21 cellular contexts compared by ENCODE assay signal in the genomic region with DNA sequence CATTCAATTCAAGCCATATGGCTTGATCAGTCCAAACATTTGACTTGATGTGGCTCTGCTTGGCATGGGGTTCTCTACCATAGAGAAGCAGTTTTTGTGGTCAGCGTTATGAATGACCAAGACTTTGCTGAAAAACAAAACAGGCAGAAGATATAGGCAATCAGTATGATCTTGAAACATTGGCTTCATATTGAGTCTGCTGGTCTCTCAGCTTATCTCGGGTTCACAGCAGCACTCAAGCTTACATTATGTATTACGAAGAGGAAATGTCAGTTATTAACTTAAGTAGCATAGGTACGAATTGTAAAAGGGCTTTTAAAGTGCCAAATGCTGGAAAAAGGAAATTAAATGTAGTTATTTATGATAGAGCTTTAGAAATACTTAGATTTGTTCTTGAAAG.
"Had no signal": no experiment of that assay in that cellular context is flagged by ENCODE, and none has a peak within 500 bp of the region (broad histone marks: within the 10 kb centered on the region; RNA-seq: fewer than 3 reads in every experiment).

No MANE protein-coding gene starts in this region.

- H3K4me3 ChIP-seq: adrenal gland, breast epithelium, PC-9 had no signal

- H3K27ac ChIP-seq: adrenal gland, breast epithelium, KMS-11, PC-9 had no signal

- H3K27me3 ChIP-seq: adrenal gland had no signal

- H3K36me3 ChIP-seq: adrenal gland, breast epithelium had no signal

- H3K4me1 ChIP-seq: adrenal gland, breast epithelium had no signal

- H3K9me3 ChIP-seq: adrenal gland, breast epithelium had no signal

- ATAC-seq: activated CD4-positive, CD25-positive, alpha-beta regulatory T cell treated with anti-CD3 and anti-CD28 coated beads, Interleukin-2, amount 50 U/mL, for 24 hours; activated CD8-positive, alpha-beta T cell treated with anti-CD3 and anti-CD28 coated beads for 36 hours; activated T-cell treated with anti-CD3 and anti-CD28 coated beads, Interleukin-2, amount 50 U/mL, for 72 hours had no signal

- DNase-seq: activated CD4-positive, alpha-beta T cell treated with anti-CD3 and anti-CD28 coated beads for 4 hours; activated CD8-positive, alpha-beta memory T cell treated with anti-CD3 and anti-CD28 coated beads, Interleukin-2, amount 50 U/mL, for 4 hours; activated CD8-positive, alpha-beta T cell treated with anti-CD3 and anti-CD28 coated beads for 36 hours; activated gamma-delta T cell treated with Interleukin-2 at 50 U/mL for 16 hours; activated naive CD4-positive, alpha-beta T cell treated with anti-CD3 and anti-CD28 coated beads, Interleukin-2, amount 10 ng/mL, durations not matched to agents 7 days and 5 days; activated naive CD8-positive, alpha-beta T cell treated with anti-CD3 and anti-CD28 coated beads, Interleukin-2, amount 10 ng/mL, durations not matched to agents 7 days and 5 days; activated T-cell treated with anti-CD3 and anti-CD28 coated beads, Interleukin-2, amount 50 U/mL, for 72 hours; adrenal gland; anterior cingulate cortex; NCI-H1092; NCI-H1417; NCI-H1694 treated with DMSO at 0.1 percent for 48 hours; NCI-H2029 treated with DMSO at 0.1 percent for 48 hours; NCI-H345; NCI-H510A; NCI-H526 treated with DMSO at 0.1 percent for 48 hours; PC-9; SHP77 treated with DMSO at 0.1 percent for 48 hours had no signal
